ENCODE assay signal across 19 cellular contexts in the genomic region with DNA sequence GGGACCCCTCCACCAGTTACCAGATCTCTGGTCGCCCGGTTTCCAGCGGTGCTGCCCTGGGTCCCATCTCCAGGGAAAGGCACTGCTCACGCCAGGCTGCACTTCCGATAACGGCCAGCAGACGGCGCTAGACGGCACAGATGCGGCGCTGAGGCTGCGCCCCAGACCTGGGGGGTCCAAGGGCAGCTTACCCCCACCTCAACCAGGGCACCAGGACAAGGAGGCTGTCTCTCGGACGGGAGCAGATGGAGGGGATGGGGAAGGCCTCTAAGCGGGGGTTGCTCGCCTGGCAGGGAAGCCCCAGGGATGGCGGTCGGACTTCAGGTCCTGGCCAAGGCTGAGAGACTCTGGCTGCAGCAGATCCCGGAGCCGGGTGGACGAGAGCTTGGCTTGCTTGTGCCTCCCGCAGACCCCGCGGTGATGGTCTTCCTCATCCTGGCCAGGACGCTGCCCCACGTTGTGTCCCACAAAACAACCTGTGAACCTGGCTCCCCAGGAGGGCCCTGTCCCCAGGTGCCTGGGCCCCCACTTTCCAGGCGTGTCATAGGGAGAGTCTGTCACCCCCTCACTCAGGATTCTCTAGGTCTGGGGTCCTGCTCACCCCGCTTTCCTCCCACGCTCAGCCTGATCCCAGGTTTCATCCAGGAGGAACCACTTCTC. TPM values are rescaled to one million over a fixed set of nuclear protein-coding genes. Genes with fewer than 3 reads are reported as not detected.
DNase-seq lines count a peak whose midpoint lies in the region; ATAC-seq and TF ChIP-seq lines count a peak whose summit lies in the region.
"Had no signal": no experiment of that assay in that cellular context is flagged by ENCODE, and none has a peak within 500 bp of the region (broad histone marks: within the 10 kb centered on the region; RNA-seq: fewer than 3 reads in every experiment).

No MANE protein-coding gene starts in this region.

- peak; percentile 25 for TF ChIP-seq CTCF in BE2C (IDR thresholded peaks at IDR 0.05; ENCODE audit: low read depth, low read length)
- peak; percentile 31 for TF ChIP-seq CTCF in GM13976 (IDR thresholded peaks at IDR 0.05; ENCODE audit: borderline replicate concordance, control extremely low read depth, extremely low read depth, insufficient read depth, missing control alignments)
- peak; percentile 13 for TF ChIP-seq CTCF in astrocyte of the spinal cord (IDR thresholded peaks at IDR 0.05; ENCODE audit: low read depth, low read length)
- no peak for TF ChIP-seq CTCF in lung (IDR thresholded peaks at IDR 0.05; ENCODE audit: control extremely low read depth, extremely low read depth)
- TF ChIP-seq CTCF in ascending aorta (IDR thresholded peaks at IDR 0.05), result no peak

- H3K4me3 ChIP-seq in BE2C (ENCODE audit: low read depth, low read length), result no peak overlapping the region
- no peak overlapping the region for H3K4me3 ChIP-seq in astrocyte of the spinal cord (ENCODE audit: low read depth, low read length)
- no peak overlapping the region for H3K4me3 ChIP-seq in lung
- no peak overlapping the region for H3K4me3 ChIP-seq in ascending aorta

- 61 to 71% methylated on average over 25 to 29 of the region's 29 CpGs for WGBS in lung, 2 donors

- no peaks in the 10 kb centered on the region for H3K36me3 ChIP-seq in BE2C
- H3K36me3 ChIP-seq in lung (ENCODE audit: control insufficient read depth in 2 of 2, insufficient read depth in 2 of 2, low read length in 2 of 2), result no peaks in the 10 kb centered on the region
- H3K36me3 ChIP-seq in ascending aorta, result no peaks in the 10 kb centered on the region

- intact Hi-C loops in ascending aorta (cut with DNase I), result no loop called here

- H3K9me3 ChIP-seq in BE2C, result no peaks in the 10 kb centered on the region; the same call in 1 of the 2 replicates
- peaks cover 3 to 39% of the 10 kb centered on the region in 2 donors for H3K9me3 ChIP-seq in lung (ENCODE audit: control insufficient read depth in 2 of 2, insufficient read depth in 1 of 2, low read length in 1 of 2)
- H3K9me3 ChIP-seq in ascending aorta, result no peaks in the 10 kb centered on the region

- in situ Hi-C loops in GM13976 (cut with MboI; ENCODE audit: low sequenced_read_pairs, unreplicated experiment), result no loop called here
- in situ Hi-C loops in astrocyte of the spinal cord (cut with HindIII; ENCODE audit: low sequenced_read_pairs), result no loop called here

- no peak overlapping the region for H3K27ac ChIP-seq in lung (ENCODE audit: low read depth in 1 of 2, low read length in 1 of 2)
- H3K27ac ChIP-seq in ascending aorta, result no peak overlapping the region

- H3K27me3 ChIP-seq in BE2C, result no peaks in the 10 kb centered on the region
- no peaks in the 10 kb centered on the region for H3K27me3 ChIP-seq in lung (ENCODE audit: control insufficient read depth, insufficient read depth)
- no peaks in the 10 kb centered on the region for H3K27me3 ChIP-seq in ascending aorta

- ATAC-seq in lung (ENCODE audit: insufficient read depth, low FRiP score), result no peak
- ATAC-seq in GM21717 (IDR thresholded peaks at IDR 0.05; ENCODE audit: unreplicated experiment), result no peak
- ATAC-seq: stimulated activated naive B cell treated with anti-CD40 and anti-IgM and Interleukin-4, amounts not matched to agents 10 μg/mL and 1 μg/mL and 100 μg/mL, for 72 hours had no signal

- H3K4me1 ChIP-seq in BE2C (no peaks in the 10 kb centered on the region), lung (ENCODE audit: control insufficient read depth in 2 of 2, insufficient read depth in 2 of 2, low read length in 2 of 2) (no peaks in the 10 kb centered on the region), ascending aorta (no peaks in the 10 kb centered on the region)

- DNase-seq in BE2C, result no peak
- no peak for DNase-seq in GM13976 (ENCODE audit: low spot score)
- no peak for DNase-seq in astrocyte of the spinal cord (ENCODE audit: low read depth, low spot score)
- peak; percentile 19 for DNase-seq in lung (ENCODE audit: low spot score)
- no peak for DNase-seq in T-helper 9 cell
- DNase-seq in HCEC 1CT, result no peak
- no peak for DNase-seq in ascending aorta (ENCODE audit: low spot score in 2 of 2)
- DNase-seq: activated CD4-positive, CD25-positive, alpha-beta regulatory T cell treated with anti-CD3 and anti-CD28 coated beads, Interleukin-2, amount 50 U/mL, for 72 hours; activated T-cell treated with anti-CD3 and anti-CD28 coated beads, Interleukin-2, amount 50 U/mL, for 24 hours; C1 segment of cervical spinal cord; foreskin melanocyte; islet precursor cell; NCI-H1048; stimulated activated CD4-positive, alpha-beta T cell treated with anti-CD3 and anti-CD28 coated beads, Interleukin-4, amount 100 ng/mL, for 1 hour; stimulated activated naive B cell treated with anti-CD40 and anti-IgM and Interleukin-4, amounts not matched to agents 10 μg/mL and 1 μg/mL and 100 μg/mL, for 72 hours had no signal

RNA-seq across cellular contexts. Expression of gene ZNF716, which starts 23.9 kb away (rescaled TPM):
- 0.26 TPM for polyA plus RNA-seq in BE2C (2012; ENCODE audit: insufficient read depth, insufficient read length, low read depth)
- not detected for total RNA-seq in lung
- polyA plus RNA-seq in lung, result not detected
- not detected for total RNA-seq in ascending aorta
- total RNA-seq: dermis microvascular lymphatic vessel endothelial cell, HT1080 had no signal
- polyA plus RNA-seq: adipose tissue had no signal

Comparison
In these comparisons a context has a peak if more than half of its experiments do, and no peak if none do; other contexts are left out.
1. CTCF ChIP-seq: peak in BE2C (single experiment), GM13976 (single experiment) and astrocyte of the spinal cord (single experiment); none in lung (single experiment) and ascending aorta (0 of 3).